Comparison of ENCODE assay signal across 28 cellular contexts in the genomic region with DNA sequence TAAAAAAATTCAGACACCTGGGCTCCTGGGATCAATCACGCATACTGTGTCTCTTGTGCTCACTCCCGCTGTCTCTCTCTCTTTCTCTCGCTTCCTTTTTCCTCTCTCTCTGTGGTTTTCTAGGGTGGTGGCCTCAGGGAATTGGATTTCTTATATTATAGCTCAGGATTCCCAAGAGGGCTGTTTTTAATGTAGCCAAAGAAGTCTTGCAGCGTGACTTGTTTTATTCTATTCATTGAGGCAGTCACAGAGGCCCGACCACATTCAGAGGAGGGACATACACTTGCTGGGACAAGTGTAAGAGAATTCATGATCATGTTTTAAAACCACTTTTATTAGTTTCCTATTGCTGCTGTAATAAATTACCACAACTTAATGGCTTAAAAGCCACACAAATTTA.
"Had no signal": no experiment of that assay in that cellular context is flagged by ENCODE, and none has a peak within 500 bp of the region (broad histone marks: within the 10 kb centered on the region; RNA-seq: fewer than 3 reads in every experiment).

No MANE protein-coding gene starts in this region.

- H3K9me3 Mint-ChIP-seq: activated CD8-positive, alpha-beta T cell treated with anti-CD3 and anti-CD28 coated beads for 36 hours; activated T-cell treated with anti-CD3 and anti-CD28 coated beads, Interleukin-2, amount 50 U/mL, for 4 hours; activated T-helper 17 cell treated with anti-CD3 and anti-CD28 coated beads, Interleukin-2, amount 50 U/mL, for 72 hours; central memory CD8-positive, alpha-beta T cell; effector memory CD8-positive, alpha-beta T cell had no signal

- ATAC-seq: activated CD8-positive, alpha-beta T cell treated with anti-CD3 and anti-CD28 coated beads for 36 hours; activated T-cell treated with anti-CD3 and anti-CD28 coated beads, Interleukin-2, amount 50 U/mL, for 4 hours; activated T-helper 17 cell treated with anti-CD3 and anti-CD28 coated beads, Interleukin-2, amount 50 U/mL, for 72 hours; effector memory CD8-positive, alpha-beta T cell; WTC11 had no signal

- H3K4me3 ChIP-seq: coronary artery, esophagus squamous epithelium had no signal

- H3K4me1 Mint-ChIP-seq: activated T-helper 17 cell treated with anti-CD3 and anti-CD28 coated beads, Interleukin-2, amount 50 U/mL, for 72 hours; central memory CD8-positive, alpha-beta T cell; WTC11 had no signal

- H3K4me3 Mint-ChIP-seq: activated CD8-positive, alpha-beta T cell treated with anti-CD3 and anti-CD28 coated beads for 36 hours; activated naive CD8-positive, alpha-beta T cell; activated T-cell treated with anti-CD3 and anti-CD28 coated beads, Interleukin-2, amount 50 U/mL, for 4 hours; activated T-helper 17 cell treated with anti-CD3 and anti-CD28 coated beads, Interleukin-2, amount 50 U/mL, for 72 hours; central memory CD8-positive, alpha-beta T cell; dendritic cell treated with granulocyte-macrophage colony-stimulating factor and Interleukin-4, amounts not matched to agents 40 ng/mL and 50 ng/mL, for 4 days; effector memory CD8-positive, alpha-beta T cell; WTC11 had no signal

- H3K27ac Mint-ChIP-seq: activated CD8-positive, alpha-beta T cell treated with anti-CD3 and anti-CD28 coated beads for 36 hours; activated naive CD8-positive, alpha-beta T cell; activated T-helper 17 cell treated with anti-CD3 and anti-CD28 coated beads, Interleukin-2, amount 50 U/mL, for 72 hours; dendritic cell treated with granulocyte-macrophage colony-stimulating factor and Interleukin-4, amounts not matched to agents 40 ng/mL and 50 ng/mL, for 4 days; effector memory CD8-positive, alpha-beta T cell; WTC11 had no signal

- H3K4me1 ChIP-seq: esophagus squamous epithelium had no signal

- H3K27ac ChIP-seq: brain microvascular endothelial cell, coronary artery, epithelial cell of prostate, esophagus squamous epithelium, VCaP had no signal

- H3K9me3 ChIP-seq: esophagus squamous epithelium had no signal

- DNase-seq: activated CD4-positive, alpha-beta T cell treated with anti-CD3 and anti-CD28 coated beads for 1 hour; activated CD4-positive, alpha-beta T cell treated with anti-CD3 and anti-CD28 coated beads for 48 hours; activated CD4-positive, alpha-beta T cell treated with anti-CD3 and anti-CD28 coated beads, Interleukin-2, amount 50 U/mL, for 1 hour; activated CD4-positive, alpha-beta T cell treated with anti-CD3 and anti-CD28 coated beads, Interleukin-2, amount 50 U/mL, for 48 hours; activated CD8-positive, alpha-beta memory T cell treated with anti-CD3 and anti-CD28 coated beads for 24 hours; activated CD8-positive, alpha-beta T cell treated with anti-CD3 and anti-CD28 coated beads for 36 hours; activated effector memory CD4-positive, alpha-beta T cell treated with Interleukin-2 at 50 U/mL for 16 hours; activated gamma-delta T cell treated with Interleukin-2 at 50 U/mL for 16 hours; activated naive CD4-positive, alpha-beta T cell treated with anti-CD3 and anti-CD28 coated beads, Interleukin-2, amount 50 U/mL, for 16 hours; activated naive CD4-positive, alpha-beta T cell treated with Interleukin-2 at 50 U/mL for 16 hours; activated T-cell treated with anti-CD3 and anti-CD28 coated beads, Interleukin-2, amount 50 U/mL, for 4 hours; amniotic stem cell; anterior cingulate cortex; brain microvascular endothelial cell; effector CD4-positive, alpha-beta T cell; effector memory CD8-positive, alpha-beta T cell; esophagus squamous epithelium; head of caudate nucleus; hippocampal formation; T-helper 2 cell had no signal

- H3K36me3 ChIP-seq: brain microvascular endothelial cell had no signal

- H3K27me3 ChIP-seq: brain microvascular endothelial cell, esophagus squamous epithelium had no signal

- H3K27me3 Mint-ChIP-seq: activated CD8-positive, alpha-beta T cell treated with anti-CD3 and anti-CD28 coated beads for 36 hours; activated naive CD8-positive, alpha-beta T cell; activated T-helper 17 cell treated with anti-CD3 and anti-CD28 coated beads, Interleukin-2, amount 50 U/mL, for 72 hours; central memory CD8-positive, alpha-beta T cell; dendritic cell treated with granulocyte-macrophage colony-stimulating factor and Interleukin-4, amounts not matched to agents 40 ng/mL and 50 ng/mL, for 4 days; effector memory CD8-positive, alpha-beta T cell had no signal
